In the genomic region with DNA sequence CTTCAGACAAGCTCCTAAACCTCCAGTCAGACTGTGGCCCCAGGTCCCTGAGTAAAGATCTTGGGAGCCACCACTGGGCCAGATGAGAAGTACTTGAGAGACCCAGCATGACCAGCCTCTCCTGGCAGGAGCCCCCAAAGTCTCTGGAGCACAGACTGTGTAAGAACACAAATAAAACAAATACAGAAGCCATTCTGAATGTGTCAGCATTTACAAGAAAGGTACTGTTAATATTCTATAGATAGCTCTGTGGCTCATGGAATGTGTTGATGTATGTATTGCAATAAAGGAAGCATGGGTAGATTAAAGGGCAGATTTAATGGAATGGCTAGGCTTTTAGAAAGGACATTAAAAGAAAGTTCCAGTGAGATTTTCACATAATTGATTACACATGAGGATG, we compare ENCODE assay signal across 18 cellular contexts.
"Had no signal": no experiment of that assay in that cellular context is flagged by ENCODE, and none has a peak within 500 bp of the region (broad histone marks: within the 10 kb centered on the region; RNA-seq: fewer than 3 reads in every experiment).

No MANE protein-coding gene starts in this region.

- H2AFZ ChIP-seq: neural progenitor cell had no signal

- ATAC-seq: activated CD8-positive, alpha-beta memory T cell treated with anti-CD3 and anti-CD28 coated beads, Interleukin-2, amount 10 ng/mL, durations not matched to agents 7 days and 5 days; body of pancreas; gastroesophageal sphincter; heart left ventricle; sciatic nerve had no signal

- H3K36me3 Mint-ChIP-seq: activated CD8-positive, alpha-beta memory T cell treated with anti-CD3 and anti-CD28 coated beads, Interleukin-2, amount 10 ng/mL, durations not matched to agents 7 days and 5 days; activated naive CD8-positive, alpha-beta T cell treated with anti-CD3 and anti-CD28 coated beads, Interleukin-2, amount 10 ng/mL, durations not matched to agents 7 days and 5 days; neural progenitor cell; stimulated activated effector memory CD8-positive, alpha-beta T cell treated with anti-CD3 and anti-CD28 coated beads, Interleukin-12 subunit alpha, Interleukin-12 subunit beta, amount 100 ng/mL, for 72 hours had no signal

- H3K27me3 ChIP-seq: body of pancreas, colonic mucosa, thyroid gland had no signal

- DNase-seq: activated CD4-positive, alpha-beta memory T cell treated with anti-CD3 and anti-CD28 coated beads, Interleukin-2, amount 10 ng/mL, durations not matched to agents 7 days and 5 days; activated CD4-positive, alpha-beta T cell treated with anti-CD3 and anti-CD28 coated beads for 48 hours; activated CD4-positive, CD25-positive, alpha-beta regulatory T cell; activated CD8-positive, alpha-beta memory T cell treated with anti-CD3 and anti-CD28 coated beads, Interleukin-2, amount 10 ng/mL, durations not matched to agents 7 days and 5 days; activated naive CD8-positive, alpha-beta T cell treated with anti-CD3 and anti-CD28 coated beads, Interleukin-2, amount 10 ng/mL, durations not matched to agents 7 days and 5 days; body of pancreas; central memory CD4-positive, alpha-beta T cell; colonic mucosa; erythroblast; heart left ventricle; left ventricle myocardium inferior; stimulated activated CD4-positive, alpha-beta T cell treated with anti-CD3 and anti-CD28 coated beads, Interleukin-4, amount 100 ng/mL, for 24 hours; T-helper 9 cell; thyroid gland had no signal

- H3K36me3 ChIP-seq: colonic mucosa, gastroesophageal sphincter, heart left ventricle, left ventricle myocardium inferior, neural progenitor cell, thyroid gland had no signal

- H3K4me2 ChIP-seq: neural progenitor cell had no signal

- H3K27ac ChIP-seq: body of pancreas, colonic mucosa, heart left ventricle, left ventricle myocardium inferior, neural progenitor cell, thyroid gland had no signal

- H3K9me3 ChIP-seq: body of pancreas, colonic mucosa, gastroesophageal sphincter, heart left ventricle, left ventricle myocardium inferior, thyroid gland had no signal

- H3K4me3 Mint-ChIP-seq: activated CD4-positive, alpha-beta memory T cell treated with anti-CD3 and anti-CD28 coated beads, Interleukin-2, amount 10 ng/mL, durations not matched to agents 7 days and 5 days; activated CD8-positive, alpha-beta memory T cell treated with anti-CD3 and anti-CD28 coated beads, Interleukin-2, amount 10 ng/mL, durations not matched to agents 7 days and 5 days; activated naive CD8-positive, alpha-beta T cell treated with anti-CD3 and anti-CD28 coated beads, Interleukin-2, amount 10 ng/mL, durations not matched to agents 7 days and 5 days; stimulated activated effector memory CD8-positive, alpha-beta T cell treated with anti-CD3 and anti-CD28 coated beads, Interleukin-12 subunit alpha, Interleukin-12 subunit beta, amount 100 ng/mL, for 72 hours had no signal

- H3K27ac Mint-ChIP-seq: activated CD4-positive, alpha-beta memory T cell treated with anti-CD3 and anti-CD28 coated beads, Interleukin-2, amount 10 ng/mL, durations not matched to agents 7 days and 5 days; activated CD8-positive, alpha-beta memory T cell treated with anti-CD3 and anti-CD28 coated beads, Interleukin-2, amount 10 ng/mL, durations not matched to agents 7 days and 5 days; activated naive CD8-positive, alpha-beta T cell treated with anti-CD3 and anti-CD28 coated beads, Interleukin-2, amount 10 ng/mL, durations not matched to agents 7 days and 5 days; stimulated activated effector memory CD8-positive, alpha-beta T cell treated with anti-CD3 and anti-CD28 coated beads, Interleukin-12 subunit alpha, Interleukin-12 subunit beta, amount 100 ng/mL, for 72 hours had no signal

- H3K9ac ChIP-seq: neural progenitor cell had no signal

- H3K9me3 Mint-ChIP-seq: activated CD4-positive, alpha-beta memory T cell treated with anti-CD3 and anti-CD28 coated beads, Interleukin-2, amount 10 ng/mL, durations not matched to agents 7 days and 5 days; activated naive CD8-positive, alpha-beta T cell treated with anti-CD3 and anti-CD28 coated beads, Interleukin-2, amount 10 ng/mL, durations not matched to agents 7 days and 5 days; neural progenitor cell; stimulated activated effector memory CD8-positive, alpha-beta T cell treated with anti-CD3 and anti-CD28 coated beads, Interleukin-12 subunit alpha, Interleukin-12 subunit beta, amount 100 ng/mL, for 72 hours had no signal

- H3K4me3 ChIP-seq: body of pancreas, colonic mucosa, gastroesophageal sphincter, heart left ventricle, left ventricle myocardium inferior, neural progenitor cell, thyroid gland had no signal
